In genomic region chr5:105213078-105213477, GRCh38 we compare ENCODE assay signal across 29 cellular contexts.
"Had no signal": no experiment of that assay in that cellular context is flagged by ENCODE, and none has a peak within 500 bp of the region (broad histone marks: within the 10 kb centered on the region; RNA-seq: fewer than 3 reads in every experiment).

No MANE protein-coding gene starts in this region.

- H3K9me3 ChIP-seq: adrenal gland, ascending aorta, body of pancreas, breast epithelium had no signal

- H3K4me1 ChIP-seq: adrenal gland, ascending aorta, body of pancreas, breast epithelium had no signal

- H3K27me3 ChIP-seq: adrenal gland, ascending aorta, body of pancreas, brain microvascular endothelial cell, breast epithelium, cardiac muscle cell had no signal

- H3K27ac ChIP-seq: adrenal gland, ascending aorta, body of pancreas, brain microvascular endothelial cell, breast epithelium, cardiac muscle cell had no signal

- H3K36me3 ChIP-seq: adrenal gland, ascending aorta, brain microvascular endothelial cell, breast epithelium, cardiac muscle cell had no signal

- H3K4me3 ChIP-seq: adrenal gland, ascending aorta, body of pancreas, breast epithelium, cardiac muscle cell had no signal

- DNase-seq: activated effector memory CD4-positive, alpha-beta T cell treated with anti-CD3 and anti-CD28 coated beads, Interleukin-2, amount 50 U/mL, for 16 hours; activated effector memory CD4-positive, alpha-beta T cell treated with Interleukin-2 at 50 U/mL for 16 hours; activated gamma-delta T cell; activated gamma-delta T cell treated with Interleukin-2 at 50 U/mL for 16 hours; activated naive CD4-positive, alpha-beta T cell; activated naive CD4-positive, alpha-beta T cell treated with anti-CD3 and anti-CD28 coated beads for 36 hours; activated naive CD4-positive, alpha-beta T cell treated with anti-CD3 and anti-CD28 coated beads, Interleukin-2, amount 10 ng/mL, durations not matched to agents 7 days and 5 days; activated naive CD4-positive, alpha-beta T cell treated with anti-CD3 and anti-CD28 coated beads, Interleukin-2, amount 50 U/mL, for 16 hours; activated naive CD4-positive, alpha-beta T cell treated with Interleukin-2 at 50 U/mL for 16 hours; activated naive CD8-positive, alpha-beta T cell treated with anti-CD3 and anti-CD28 coated beads for 36 hours; activated naive CD8-positive, alpha-beta T cell treated with anti-CD3 and anti-CD28 coated beads, Interleukin-2, amount 10 ng/mL, durations not matched to agents 7 days and 5 days; activated naive CD8-positive, alpha-beta T cell treated with anti-CD3 and anti-CD28 coated beads, Interleukin-2, amount 50 U/mL, for 24 hours; activated T-cell treated with anti-CD3 and anti-CD28 coated beads, Interleukin-2, amount 50 U/mL, for 1 hour; activated T-cell treated with anti-CD3 and anti-CD28 coated beads, Interleukin-2, amount 50 U/mL, for 24 hours; activated T-cell treated with anti-CD3 and anti-CD28 coated beads, Interleukin-2, amount 50 U/mL, for 4 hours; activated T-cell treated with anti-CD3 and anti-CD28 coated beads, Interleukin-2, amount 50 U/mL, for 48 hours; activated T-cell treated with anti-CD3 and anti-CD28 coated beads, Interleukin-2, amount 50 U/mL, for 72 hours; adrenal gland; amniotic stem cell; amygdala; aorta; body of pancreas; brain microvascular endothelial cell; caudate nucleus; central memory CD4-positive, alpha-beta T cell; cerebellar nuclear complex had no signal
